Comparison of ENCODE assay signal across 28 cellular contexts in the genomic region with DNA sequence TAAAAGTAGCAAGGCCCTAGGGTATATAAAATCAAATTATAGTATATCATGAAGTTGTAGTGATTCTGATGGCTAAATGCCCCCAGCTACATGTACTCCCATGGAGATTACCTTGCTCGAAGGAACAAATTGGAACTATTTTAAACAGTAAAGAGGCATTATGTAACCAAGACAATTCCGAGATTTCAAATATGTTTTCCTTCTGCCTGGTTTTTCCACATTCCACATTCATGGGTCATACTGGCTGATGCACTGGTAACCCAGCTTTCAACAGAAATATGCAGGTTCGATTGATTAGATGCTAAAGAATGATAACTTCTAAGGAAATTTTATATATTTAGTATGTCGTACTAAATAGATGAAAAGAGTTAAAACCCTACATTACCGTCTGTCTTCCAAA.
DNase-seq lines count a peak whose midpoint lies in the region; ATAC-seq, FAIRE-seq and TF ChIP-seq lines count a peak whose summit lies in the region.
"Had no signal": no experiment of that assay in that cellular context is flagged by ENCODE, and none has a peak within 500 bp of the region (broad histone marks: within the 10 kb centered on the region; RNA-seq: fewer than 3 reads in every experiment).

No MANE protein-coding gene starts in this region.

- H3K27me3 ChIP-seq in bronchial epithelial cell (ENCODE audit: control insufficient read depth, insufficient read depth, low read length) = no peaks in the 10 kb centered on the region
- no peaks in the 10 kb centered on the region for H3K27me3 ChIP-seq in lower lobe of right lung (ENCODE audit: low read depth)
- no peaks in the 10 kb centered on the region for H3K27me3 ChIP-seq in upper lobe of right lung
- H3K27me3 ChIP-seq: BLaER1 treated with 17β-estradiol and CSF1 and Interleukin-3, amounts not matched to agents 10 nM and 100 nM; esophagus muscularis mucosa; spleen; tibial nerve had no signal

- H3K4me3 ChIP-seq in bronchial epithelial cell (ENCODE audit: low read depth, low read length) (no peak overlapping the region), lower lobe of right lung (no peak overlapping the region), upper lobe of right lung (no peak overlapping the region)
- H3K4me3 ChIP-seq: BLaER1 treated with 17β-estradiol and CSF1 and Interleukin-3, amounts not matched to agents 10 nM and 100 nM; cardiac muscle cell; coronary artery; esophagus muscularis mucosa; spleen; tibial nerve had no signal

- H3K9me3 ChIP-seq in lower lobe of right lung (no peaks in the 10 kb centered on the region), upper lobe of right lung (no peaks in the 10 kb centered on the region)
- H3K9me3 ChIP-seq: BLaER1 treated with 17β-estradiol and CSF1 and Interleukin-3, amounts not matched to agents 10 nM and 100 nM; esophagus muscularis mucosa; spleen; tibial nerve had no signal

- FAIRE-seq in bronchial epithelial cell (lab: Jason Lieb, UNC) = no peak

- DNase-seq in HT-29 (ENCODE audit: low spot score) (peak; percentile 52), bronchial epithelial cell (ENCODE audit: low read depth) (peak; percentile 80), lower lobe of right lung (no peak), upper lobe of right lung (no peak), glomerular visceral epithelial cell (ENCODE audit: extremely low spot score) (no peak), NCI-H1436 treated with DMSO at 0.1 percent for 48 hours (lab: John Stamatoyannopoulos, UW) (no peak)
- DNase-seq: activated CD4-positive, alpha-beta memory T cell treated with anti-CD3 and anti-CD28 coated beads, Interleukin-2, amount 10 ng/mL, durations not matched to agents 7 days and 5 days; activated CD4-positive, CD25-positive, alpha-beta regulatory T cell treated with anti-CD3 and anti-CD28 coated beads, Interleukin-2, amount 50 U/mL, for 72 hours; activated CD8-positive, alpha-beta memory T cell treated with anti-CD3 and anti-CD28 coated beads, Interleukin-2, amount 50 U/mL, for 48 hours; activated naive CD4-positive, alpha-beta T cell treated with anti-CD3 and anti-CD28 coated beads, Interleukin-2, amount 50 U/mL, for 16 hours; amniotic stem cell; COR-L47; DND-41; natural killer cell; NCI-H1092 treated with DMSO at 0.1 percent for 48 hours; NCI-H187 treated with DMSO at 0.1 percent for 48 hours; NCI-H524 treated with DMSO at 0.1 percent for 48 hours; occipital lobe; right cardiac atrium; spleen; stimulated activated CD4-positive, alpha-beta T cell treated with anti-CD3 and anti-CD28 coated beads, Interleukin-2, amount 100 ng/mL, for 48 hours; T-helper 1 cell had no signal

- ATAC-seq in lower lobe of right lung (peak; percentile 37 to 75), upper lobe of right lung (peak; percentile 43), GM18502 (IDR thresholded peaks at IDR 0.05; ENCODE audit: poor library complexity, unreplicated experiment) (no peak)
- ATAC-seq: natural killer cell, right cardiac atrium had no signal

- no peak for TF ChIP-seq CTCF in bronchial epithelial cell (IDR thresholded peaks at IDR 0.05; ENCODE audit: insufficient read depth, low read length, severe bottlenecking)
- no peak for TF ChIP-seq CTCF in lower lobe of right lung (IDR thresholded peaks at IDR 0.05)
- no peak for TF ChIP-seq CTCF in upper lobe of right lung (IDR thresholded peaks at IDR 0.05)

- H3K36me3 ChIP-seq in bronchial epithelial cell (ENCODE audit: control insufficient read depth, insufficient read depth, low read length) (no peaks in the 10 kb centered on the region), lower lobe of right lung (peaks cover 9% of the 10 kb centered on the region), upper lobe of right lung (no peaks in the 10 kb centered on the region)
- H3K36me3 ChIP-seq: BLaER1 treated with 17β-estradiol and CSF1 and Interleukin-3, amounts not matched to agents 10 nM and 100 nM; cardiac muscle cell; tibial nerve had no signal

- H3K27ac ChIP-seq in lower lobe of right lung = peak overlapping the region; percentile 60
- H3K27ac ChIP-seq in upper lobe of right lung = no peak overlapping the region
- H3K27ac ChIP-seq: cardiac muscle cell, esophagus muscularis mucosa, spleen, tibial nerve had no signal

- H3K4me1 ChIP-seq in lower lobe of right lung = peaks cover 18% of the 10 kb centered on the region
- no peaks in the 10 kb centered on the region for H3K4me1 ChIP-seq in upper lobe of right lung

- intact Hi-C loops in lower lobe of right lung (cut with DNase I) = no loop called here
- intact Hi-C loops in upper lobe of right lung (cut with DNase I) = no loop called here

Comparison
In these comparisons a context has a peak if more than half of its experiments do, and no peak if none do; other contexts are left out.
1. DNase-seq: peak in HT-29 (single experiment) and bronchial epithelial cell (single experiment); none in lower lobe of right lung (single experiment), upper lobe of right lung (single experiment), glomerular visceral epithelial cell (single experiment) and NCI-H1436 treated with DMSO at 0.1 percent for 48 hours (single experiment).